ENCODE assay signal across 1 cellular context in genomic region chr14:77475432-77476115, GRCh38.
TF ChIP-seq lines count a peak whose summit lies in the region.

No MANE protein-coding gene starts in this region.

TF ChIP-seq in HepG2, 621 proteins besides CTCF, POLR2A, EP300 and RAD21:
- TF ChIP-seq, protein P1, sequence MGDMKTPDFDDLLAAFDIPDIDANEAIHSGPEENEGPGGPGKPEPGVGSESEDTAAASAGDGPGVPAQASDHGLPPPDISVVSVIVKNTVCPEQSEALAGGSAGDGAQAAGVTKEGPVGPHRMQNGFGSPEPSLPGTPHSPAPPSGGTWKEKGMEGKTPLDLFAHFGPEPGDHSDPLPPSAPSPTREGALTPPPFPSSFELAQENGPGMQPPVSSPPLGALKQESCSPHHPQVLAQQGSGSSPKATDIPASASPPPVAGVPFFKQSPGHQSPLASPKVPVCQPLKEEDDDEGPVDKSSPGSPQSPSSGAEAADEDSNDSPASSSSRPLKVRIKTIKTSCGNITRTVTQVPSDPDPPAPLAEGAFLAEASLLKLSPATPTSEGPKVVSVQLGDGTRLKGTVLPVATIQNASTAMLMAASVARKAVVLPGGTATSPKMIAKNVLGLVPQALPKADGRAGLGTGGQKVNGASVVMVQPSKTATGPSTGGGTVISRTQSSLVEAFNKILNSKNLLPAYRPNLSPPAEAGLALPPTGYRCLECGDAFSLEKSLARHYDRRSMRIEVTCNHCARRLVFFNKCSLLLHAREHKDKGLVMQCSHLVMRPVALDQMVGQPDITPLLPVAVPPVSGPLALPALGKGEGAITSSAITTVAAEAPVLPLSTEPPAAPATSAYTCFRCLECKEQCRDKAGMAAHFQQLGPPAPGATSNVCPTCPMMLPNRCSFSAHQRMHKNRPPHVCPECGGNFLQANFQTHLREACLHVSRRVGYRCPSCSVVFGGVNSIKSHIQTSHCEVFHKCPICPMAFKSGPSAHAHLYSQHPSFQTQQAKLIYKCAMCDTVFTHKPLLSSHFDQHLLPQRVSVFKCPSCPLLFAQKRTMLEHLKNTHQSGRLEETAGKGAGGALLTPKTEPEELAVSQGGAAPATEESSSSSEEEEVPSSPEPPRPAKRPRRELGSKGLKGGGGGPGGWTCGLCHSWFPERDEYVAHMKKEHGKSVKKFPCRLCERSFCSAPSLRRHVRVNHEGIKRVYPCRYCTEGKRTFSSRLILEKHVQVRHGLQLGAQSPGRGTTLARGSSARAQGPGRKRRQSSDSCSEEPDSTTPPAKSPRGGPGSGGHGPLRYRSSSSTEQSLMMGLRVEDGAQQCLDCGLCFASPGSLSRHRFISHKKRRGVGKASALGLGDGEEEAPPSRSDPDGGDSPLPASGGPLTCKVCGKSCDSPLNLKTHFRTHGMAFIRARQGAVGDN (CRISPR knock-in tag; IDR thresholded peaks at IDR 0.05): peak; percentile 12; the same call in 1 of the 2 replicates
- TF ChIP-seq, protein P2, sequence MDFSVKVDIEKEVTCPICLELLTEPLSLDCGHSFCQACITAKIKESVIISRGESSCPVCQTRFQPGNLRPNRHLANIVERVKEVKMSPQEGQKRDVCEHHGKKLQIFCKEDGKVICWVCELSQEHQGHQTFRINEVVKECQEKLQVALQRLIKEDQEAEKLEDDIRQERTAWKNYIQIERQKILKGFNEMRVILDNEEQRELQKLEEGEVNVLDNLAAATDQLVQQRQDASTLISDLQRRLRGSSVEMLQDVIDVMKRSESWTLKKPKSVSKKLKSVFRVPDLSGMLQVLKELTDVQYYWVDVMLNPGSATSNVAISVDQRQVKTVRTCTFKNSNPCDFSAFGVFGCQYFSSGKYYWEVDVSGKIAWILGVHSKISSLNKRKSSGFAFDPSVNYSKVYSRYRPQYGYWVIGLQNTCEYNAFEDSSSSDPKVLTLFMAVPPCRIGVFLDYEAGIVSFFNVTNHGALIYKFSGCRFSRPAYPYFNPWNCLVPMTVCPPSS (IDR thresholded peaks at IDR 0.05): no peak
